Comparison of ENCODE assay signal across 2 cellular contexts in genomic region chr20:25378884-25379733, GRCh38.
TF ChIP-seq lines count a peak whose summit lies in the region.

No MANE protein-coding gene starts in this region.

TF ChIP-seq in WTC11, 78 proteins besides CTCF, POLR2A, EP300 and RAD21 (continues in another document):
- TF ChIP-seq NFYB (CRISPR knock-in tag; conservative IDR thresholded peaks at IDR 0.05; ENCODE audit: low read depth): no peak
- TF ChIP-seq FOXJ3 (CRISPR knock-in tag; IDR thresholded peaks at IDR 0.05; ENCODE audit: borderline replicate concordance): no peak
- TF ChIP-seq PREB (CRISPR knock-in tag; IDR thresholded peaks at IDR 0.05; ENCODE audit: borderline replicate concordance): no peak
- no peak for TF ChIP-seq IRF2 (CRISPR knock-in tag; IDR thresholded peaks at IDR 0.05; ENCODE audit: borderline replicate concordance, low read depth)
- no peak for TF ChIP-seq STAT6 (CRISPR knock-in tag; conservative IDR thresholded peaks at IDR 0.05; ENCODE audit: low read depth)
- TF ChIP-seq PRRX2 (CRISPR knock-in tag; IDR thresholded peaks at IDR 0.05): no peak
- TF ChIP-seq ZSCAN18 (CRISPR knock-in tag; IDR thresholded peaks at IDR 0.05): no peak
- TF ChIP-seq ETV6 (CRISPR knock-in tag; IDR thresholded peaks at IDR 0.05): no peak
- TF ChIP-seq JUN (CRISPR knock-in tag; IDR thresholded peaks at IDR 0.05): no peak
- TF ChIP-seq OVOL2 (CRISPR knock-in tag; IDR thresholded peaks at IDR 0.05; ENCODE audit: borderline replicate concordance): no peak
- no peak for TF ChIP-seq E2F4 (CRISPR knock-in tag; IDR thresholded peaks at IDR 0.05; ENCODE audit: borderline replicate concordance, low read depth)
- no peak for TF ChIP-seq MXD4 (CRISPR knock-in tag; IDR thresholded peaks at IDR 0.05; ENCODE audit: borderline replicate concordance)
- no peak for TF ChIP-seq GABPB1 (CRISPR knock-in tag; IDR thresholded peaks at IDR 0.05)
- TF ChIP-seq ARID4B (CRISPR knock-in tag; IDR thresholded peaks at IDR 0.05; ENCODE audit: borderline replicate concordance): no peak

TF ChIP-seq in neural cell, 6 proteins besides CTCF, POLR2A, EP300 and RAD21:
- TF ChIP-seq EZH2 (IDR thresholded peaks at IDR 0.05; ENCODE audit: borderline replicate concordance, insufficient read depth, low read length, poor library complexity, severe bottlenecking) (no peak), TAF1 (IDR thresholded peaks at IDR 0.05; ENCODE audit: low read depth) (no peak), REST (IDR thresholded peaks at IDR 0.05; ENCODE audit: borderline replicate concordance) (no peak), MXI1 (conservative IDR thresholded peaks at IDR 0.05; ENCODE audit: poor library complexity, severe bottlenecking) (no peak), POLR2AphosphoS5 (IDR thresholded peaks at IDR 0.05) (peak; percentile 41), SMC3 (conservative IDR thresholded peaks at IDR 0.05; ENCODE audit: poor library complexity) (no peak)
